ENCODE assay signal across 8 cellular contexts in the genomic region with DNA sequence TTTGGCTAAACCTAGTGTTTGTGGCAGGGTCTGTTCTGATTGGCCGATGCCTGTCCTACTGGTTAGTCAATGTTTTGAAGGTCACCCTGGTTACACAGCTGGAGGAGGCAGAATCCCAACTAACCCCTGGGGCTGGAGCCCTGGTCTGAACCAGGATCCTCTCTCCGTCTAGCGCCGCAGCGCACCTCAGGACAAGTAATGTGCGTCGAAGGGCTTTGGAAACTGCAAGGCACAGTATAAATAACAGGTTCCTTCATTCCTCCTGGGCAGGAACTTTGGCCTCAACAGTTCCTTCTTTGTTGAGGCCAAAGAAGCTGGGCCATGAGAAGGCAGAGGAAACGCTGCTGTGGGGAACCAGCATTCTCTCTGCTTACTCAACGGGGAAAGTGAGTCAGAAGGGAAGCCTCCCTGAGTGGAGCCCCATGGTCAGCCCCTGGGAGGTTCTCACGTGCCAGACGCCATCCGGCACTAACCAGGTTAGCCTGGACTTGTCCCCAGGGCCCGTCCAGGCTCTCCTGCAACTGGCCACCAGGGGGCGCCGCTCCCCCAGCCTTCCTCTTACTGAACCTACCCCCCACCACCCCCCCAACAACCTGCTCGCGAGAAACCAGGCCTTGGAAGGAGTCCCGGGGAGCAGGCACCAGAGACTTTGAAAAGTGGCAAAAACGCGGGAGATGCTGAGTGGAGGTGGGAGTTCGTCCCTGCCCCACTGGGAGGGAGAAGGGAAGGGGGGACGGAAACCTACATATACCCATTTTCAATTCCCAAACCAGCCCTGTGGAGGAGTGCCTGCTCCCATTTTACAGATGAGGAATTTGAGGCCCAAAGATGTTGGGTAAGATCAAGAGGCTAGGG. TPM values are rescaled to one million over a fixed set of nuclear protein-coding genes. Genes with fewer than 3 reads are reported as not detected.
DNase-seq lines count a peak whose midpoint lies in the region; ATAC-seq and TF ChIP-seq lines count a peak whose summit lies in the region.

No MANE protein-coding gene starts in this region.

- H3K79me2 ChIP-seq in OCI-LY3 (ENCODE audit: low read length), result no peaks in the 10 kb centered on the region

- H3K4me3 ChIP-seq in OCI-LY3 (ENCODE audit: low read length) (peak overlapping the region; percentile 77), epithelial cell of proximal tubule (ENCODE audit: low read depth, low read length) (no peak overlapping the region), muscle layer of duodenum (ENCODE audit: low read depth in 1 of 2, low read length in 2 of 2) (peak overlapping the region in 1 of 2 donors; percentile 72)

- H3K36me3 ChIP-seq in OCI-LY3 (replicated peaks; ENCODE audit: low read depth, low read length) (no peaks in the 10 kb centered on the region), muscle layer of duodenum (ENCODE audit: control insufficient read depth in 1 of 2, insufficient read depth in 2 of 2, low read length in 2 of 2) (peaks cover 0 to 6% of the 10 kb centered on the region in 2 donors)

- peaks cover 4% of the 10 kb centered on the region; the same call in 1 of the 2 replicates for H3K9me3 ChIP-seq in OCI-LY3 (ENCODE audit: insufficient read depth, low read length)
- no peaks in the 10 kb centered on the region for H3K9me3 ChIP-seq in muscle layer of duodenum (ENCODE audit: control insufficient read depth in 1 of 2, low read length in 2 of 2)

- H3K4me2 ChIP-seq in OCI-LY3 (ENCODE audit: low read length), result peak overlapping the region; percentile 95

- H3K27ac ChIP-seq in OCI-LY3 (ENCODE audit: low read length) (peak overlapping the region; percentile 94), muscle layer of duodenum (ENCODE audit: low read length) (peak overlapping the region; percentile 91)

- H3K4me1 ChIP-seq in OCI-LY3 (ENCODE audit: low read length) (peaks cover 38% of the 10 kb centered on the region), muscle layer of duodenum (ENCODE audit: control insufficient read depth in 1 of 2, insufficient read depth in 2 of 2, low read length in 2 of 2) (peaks cover 13 to 37% of the 10 kb centered on the region in 2 donors)

- ATAC-seq in GM19467 (IDR thresholded peaks at IDR 0.05; ENCODE audit: unreplicated experiment), result peak; percentile 38

- TF ChIP-seq CTCF in OCI-LY3 (IDR thresholded peaks at IDR 0.05; ENCODE audit: low read depth, low read length) (peak; percentile 76), epithelial cell of proximal tubule (conservative IDR thresholded peaks at IDR 0.05; ENCODE audit: low read depth, low read length) (peak; percentile 89)

- peak overlapping the region; percentile 94 for H3K9ac ChIP-seq in OCI-LY3 (ENCODE audit: low read length)

- H4K20me1 ChIP-seq in OCI-LY3 (ENCODE audit: insufficient read depth, low read length), result no peaks in the 10 kb centered on the region

- no peaks in the 10 kb centered on the region for H3K27me3 ChIP-seq in OCI-LY3 (ENCODE audit: low read depth, low read length)
- H3K27me3 ChIP-seq in muscle layer of duodenum (ENCODE audit: low read depth, low read length), result no peaks in the 10 kb centered on the region

- DNase-seq in COLO829 (ENCODE audit: low spot score), result peak; percentile 97
- peak in 74 of 76 experiments; percentile 43 to 96 (median 88) for DNase-seq in HUDEP-2 (lab: John Stamatoyannopoulos, UW; ENCODE audit: unreplicated experiment in 76 of 76)
- peak; percentile 84 for DNase-seq in activated T-cell treated with anti-CD3 and anti-CD28 coated beads for 4 hours
- peak; percentile 90 for DNase-seq in epithelial cell of proximal tubule (ENCODE audit: low read depth)
- peak; percentile 79 to 84 for DNase-seq in stimulated activated CD8-positive, alpha-beta memory T cell treated with anti-CD3 and anti-CD28 coated beads, Interleukin-7, amount 100 ng/mL, for 1 hour (ENCODE audit: low read depth in 2 of 2)

- H2AFZ ChIP-seq in OCI-LY3 (ENCODE audit: low read depth, low read length), result 0 out of 2 replicates have a peak overlapping the region, but pooled peaks have one; percentile 42

RNA-seq across cellular contexts. Expression of gene TEX44, which starts 19.8 kb away (rescaled TPM):
- total RNA-seq in epithelial cell of proximal tubule, result not detected in 2 replicates
